ENCODE assay signal across 15 cellular contexts in genomic region chr11:123822022-123822421, GRCh38. TPM values are rescaled to one million over a fixed set of nuclear protein-coding genes. Genes with fewer than 3 reads are reported as not detected.
DNase-seq lines count a peak whose midpoint lies in the region; ATAC-seq and TF ChIP-seq lines count a peak whose summit lies in the region.
"Had no signal": no experiment of that assay in that cellular context is flagged by ENCODE, and none has a peak within 500 bp of the region (broad histone marks: within the 10 kb centered on the region; RNA-seq: fewer than 3 reads in every experiment).

No MANE protein-coding gene starts in this region.

- H3K9me3 ChIP-seq in DND-41 (ENCODE audit: insufficient read depth, low read length, severe bottlenecking) (no peaks in the 10 kb centered on the region), hepatocyte (ENCODE audit: low read depth) (no peaks in the 10 kb centered on the region)
- H3K9me3 ChIP-seq: gastrocnemius medialis, ovary had no signal

- H3K36me3 ChIP-seq in DND-41 (ENCODE audit: insufficient read depth, low read length) (no peaks in the 10 kb centered on the region), hepatocyte (replicated peaks; ENCODE audit: insufficient read depth, low read depth) (no peaks in the 10 kb centered on the region)
- H3K36me3 ChIP-seq: gastrocnemius medialis, ovary had no signal

- no peaks in the 10 kb centered on the region for H3K79me2 ChIP-seq in DND-41 (ENCODE audit: insufficient read depth, low read length)
- H3K79me2 ChIP-seq in hepatocyte, result no peaks in the 10 kb centered on the region

- no peaks in the 10 kb centered on the region for H3K4me1 ChIP-seq in DND-41 (ENCODE audit: insufficient read depth, low read length)
- H3K4me1 ChIP-seq in hepatocyte (ENCODE audit: insufficient read depth), result no peaks in the 10 kb centered on the region
- H3K4me1 ChIP-seq: gastrocnemius medialis had no signal

- H3K9me2 ChIP-seq in hepatocyte (replicated peaks; ENCODE audit: insufficient read depth), result no peaks in the 10 kb centered on the region

- DNase-seq in DND-41 (peak; percentile 58), hepatocyte (ENCODE audit: low spot score) (peak; percentile 49), progenitor cell of endocrine pancreas (ENCODE audit: low spot score, unreplicated experiment) (no peak), GM03348 (ENCODE audit: low spot score) (no peak), RWPE1 (ENCODE audit: low spot score) (no peak), hypothalamus (lab: John Stamatoyannopoulos, UW) (no peak)
- DNase-seq in stimulated activated CD4-positive, alpha-beta T cell treated with anti-CD3 and anti-CD28 coated beads, Interleukin-1b, Interleukin-23, amount 100 ng/mL, for 48 hours, result no peak
- DNase-seq: amygdala, gastrocnemius medialis, NCI-H2081, ovary had no signal

- H3K27me3 ChIP-seq in DND-41 (ENCODE audit: insufficient read depth, low read length, poor library complexity) (no peaks in the 10 kb centered on the region), hepatocyte (no peaks in the 10 kb centered on the region)
- H3K27me3 ChIP-seq: gastrocnemius medialis, ovary had no signal

- peak overlapping the region; percentile 97 for H3K27ac Mint-ChIP-seq in progenitor cell of endocrine pancreas
- H3K27ac Mint-ChIP-seq: memory B cell had no signal

- H3K4me2 ChIP-seq in DND-41 (ENCODE audit: insufficient read depth, low read length), result no peak overlapping the region
- peak overlapping the region; percentile 63 for H3K4me2 ChIP-seq in hepatocyte

- TF ChIP-seq CTCF in DND-41 (IDR thresholded peaks at IDR 0.05; ENCODE audit: borderline replicate concordance, extremely low read depth, low read length, poor library complexity, severe bottlenecking) (no peak), hepatocyte (IDR thresholded peaks at IDR 0.05; ENCODE audit: poor library complexity) (no peak), progenitor cell of endocrine pancreas (IDR thresholded peaks at IDR 0.05; ENCODE audit: unreplicated experiment) (no peak), RWPE1 (conservative IDR thresholded peaks at IDR 0.05; ENCODE audit: low read depth) (no peak)

- H3K36me3 Mint-ChIP-seq in progenitor cell of endocrine pancreas (ENCODE audit: insufficient read depth), result peaks cover 6% of the 10 kb centered on the region
- H3K36me3 Mint-ChIP-seq: memory B cell had no signal

- H2AFZ ChIP-seq in DND-41 (ENCODE audit: low read depth, low read length), result no peak overlapping the region
- no peak overlapping the region for H2AFZ ChIP-seq in hepatocyte

- H3K4me1 Mint-ChIP-seq in progenitor cell of endocrine pancreas (ENCODE audit: low read depth), result peaks cover 18% of the 10 kb centered on the region
- H3K4me1 Mint-ChIP-seq: memory B cell had no signal

- POLR2A ChIA-PET in RWPE1 (lab: Yijun Ruan, JAX; ENCODE audit: low non-redundant PET), result no interaction called here

- H3K27ac ChIP-seq in DND-41 (ENCODE audit: low read length), result no peak overlapping the region
- H3K27ac ChIP-seq in hepatocyte, result peak overlapping the region; percentile 92
- H3K27ac ChIP-seq in RWPE1, result no peak overlapping the region
- H3K27ac ChIP-seq: gastrocnemius medialis, ovary had no signal

- 9% methylated on average over 2 of the region's 2 CpGs for WGBS in hepatocyte (ENCODE audit: low lambda C conversion rate, missing lambda C conversion rate)

- no peak overlapping the region for H3K9ac ChIP-seq in DND-41 (ENCODE audit: low read depth, low read length)

- H3K27me3 Mint-ChIP-seq in progenitor cell of endocrine pancreas, result no peaks in the 10 kb centered on the region

- H3K4me3 Mint-ChIP-seq in progenitor cell of endocrine pancreas (ENCODE audit: low read depth), result peak overlapping the region; percentile 18
- H3K4me3 Mint-ChIP-seq: memory B cell had no signal

- ATAC-seq in DND-41 (ENCODE audit: insufficient read depth, low read depth) (peak; percentile 91), HG03442 (IDR thresholded peaks at IDR 0.05; ENCODE audit: unreplicated experiment) (peak; percentile 78)
- ATAC-seq: gastrocnemius medialis had no signal

- H4K20me1 ChIP-seq in DND-41 (ENCODE audit: insufficient read depth, low read length), result no peaks in the 10 kb centered on the region
- H4K20me1 ChIP-seq in hepatocyte (ENCODE audit: insufficient read depth, poor library complexity, severe bottlenecking), result no peaks in the 10 kb centered on the region

- no peak overlapping the region for H3K4me3 ChIP-seq in DND-41 (ENCODE audit: low read depth in 1 of 2, low read length in 2 of 2)
- H3K4me3 ChIP-seq in hepatocyte, result no peak overlapping the region
- H3K4me3 ChIP-seq: gastrocnemius medialis, ovary had no signal

- H3K9me3 Mint-ChIP-seq in progenitor cell of endocrine pancreas (ENCODE audit: low read depth), result peaks cover 20% of the 10 kb centered on the region
- H3K9me3 Mint-ChIP-seq: memory B cell had no signal

- CTCF ChIA-PET in RWPE1 (lab: Yijun Ruan, JAX), result interaction anchor here (0.5 kb wide), 1 partner anchor 81 kb away, joined by 3 read pairs; no protein-coding TSS in a partner anchor

RNA-seq across cellular contexts. Expression of gene OR6M1, which starts 15.9 kb away (rescaled TPM):
- not detected in 2 replicates for total RNA-seq in hepatocyte
- not detected in 2 replicates for polyA plus RNA-seq in hepatocyte
- not detected in 2 replicates for total RNA-seq in progenitor cell of endocrine pancreas
- total RNA-seq: activated CD8-positive, alpha-beta memory T cell treated with anti-CD3 and anti-CD28 coated beads for 36 hours; gastrocnemius medialis; H7; ovary had no signal
- polyA plus RNA-seq: ovary had no signal

Comparison
In these comparisons a context has a peak if more than half of its experiments do, and no peak if none do; other contexts are left out.
1. DNase-seq: peak in DND-41 (single experiment) and hepatocyte (single experiment); none in progenitor cell of endocrine pancreas (single experiment), GM03348 (single experiment), stimulated activated CD4-positive, alpha-beta T cell treated with anti-CD3 and anti-CD28 coated beads, Interleukin-1b, Interleukin-23, amount 100 ng/mL, for 48 hours (single experiment), RWPE1 (single experiment) and hypothalamus (0 of 51).